In genomic region chr11:44730775-44731174, GRCh38 we compare ENCODE assay signal across 17 cellular contexts. TPM values are rescaled to one million over a fixed set of nuclear protein-coding genes. Genes with fewer than 3 reads are reported as not detected.
"Had no signal": no experiment of that assay in that cellular context is flagged by ENCODE, and none has a peak within 500 bp of the region (broad histone marks: within the 10 kb centered on the region; RNA-seq: fewer than 3 reads in every experiment).

No MANE protein-coding gene starts in this region.

- H3K9me3 Mint-ChIP-seq: activated B cell treated with CpG ODN at 0.5 μM for 24 hours; activated naive CD4-positive, alpha-beta T cell treated with anti-CD3 and anti-CD28 coated beads for 36 hours; activated naive CD8-positive, alpha-beta T cell treated with anti-CD3 and anti-CD28 coated beads, Interleukin-2, amount 10 ng/mL, durations not matched to agents 7 days and 5 days; activated T-cell treated with anti-CD3 and anti-CD28 coated beads, Interleukin-2, amount 50 U/mL, for 24 hours; neural progenitor cell; T-helper 1 cell treated with Interleukin-12 subunit alpha and Interleukin-12 subunit beta and Interleukin-4 antibody, amounts not matched to agents 30 μg/mL and 1 μg/mL, for 36 hours had no signal

- H3K27ac Mint-ChIP-seq: activated B cell treated with CpG ODN at 0.5 μM for 24 hours; activated CD4-positive, alpha-beta T cell treated with anti-CD3 and anti-CD28 coated beads for 36 hours; activated naive CD4-positive, alpha-beta T cell treated with anti-CD3 and anti-CD28 coated beads for 36 hours; activated naive CD8-positive, alpha-beta T cell treated with anti-CD3 and anti-CD28 coated beads, Interleukin-2, amount 10 ng/mL, durations not matched to agents 7 days and 5 days; activated T-cell treated with anti-CD3 and anti-CD28 coated beads, Interleukin-2, amount 50 U/mL, for 24 hours; T-helper 1 cell treated with Interleukin-12 subunit alpha and Interleukin-12 subunit beta and Interleukin-4 antibody, amounts not matched to agents 30 μg/mL and 1 μg/mL, for 36 hours had no signal

- H3K4me3 Mint-ChIP-seq: activated B cell treated with CpG ODN at 0.5 μM for 24 hours; activated CD4-positive, alpha-beta T cell treated with anti-CD3 and anti-CD28 coated beads for 36 hours; activated naive CD4-positive, alpha-beta T cell treated with anti-CD3 and anti-CD28 coated beads for 36 hours; activated naive CD8-positive, alpha-beta T cell treated with anti-CD3 and anti-CD28 coated beads, Interleukin-2, amount 10 ng/mL, durations not matched to agents 7 days and 5 days; activated T-cell treated with anti-CD3 and anti-CD28 coated beads, Interleukin-2, amount 50 U/mL, for 24 hours; T-helper 1 cell treated with Interleukin-12 subunit alpha and Interleukin-12 subunit beta and Interleukin-4 antibody, amounts not matched to agents 30 μg/mL and 1 μg/mL, for 36 hours had no signal

- H3K4me3 ChIP-seq: neural progenitor cell had no signal

- H3K27ac ChIP-seq: foreskin keratinocyte, neural progenitor cell had no signal

- H3K27me3 ChIP-seq: neural progenitor cell had no signal

- H3K36me3 ChIP-seq: neural progenitor cell had no signal

- H3K36me3 Mint-ChIP-seq: activated naive CD8-positive, alpha-beta T cell treated with anti-CD3 and anti-CD28 coated beads, Interleukin-2, amount 10 ng/mL, durations not matched to agents 7 days and 5 days had no signal

- DNase-seq: activated B cell treated with CpG ODN at 0.5 μM for 24 hours; activated CD4-positive, alpha-beta T cell treated with anti-CD3 and anti-CD28 coated beads for 36 hours; activated CD4-positive, alpha-beta T cell treated with anti-CD3 and anti-CD28 coated beads, Interleukin-2, amount 50 U/mL, for 4 hours; activated CD8-positive, alpha-beta memory T cell treated with anti-CD3 and anti-CD28 coated beads for 24 hours; activated CD8-positive, alpha-beta memory T cell treated with anti-CD3 and anti-CD28 coated beads, Interleukin-2, amount 50 U/mL, for 4 hours; activated naive CD4-positive, alpha-beta T cell treated with anti-CD3 and anti-CD28 coated beads for 36 hours; activated naive CD8-positive, alpha-beta T cell treated with anti-CD3 and anti-CD28 coated beads, Interleukin-2, amount 10 ng/mL, durations not matched to agents 7 days and 5 days; activated T-cell treated with anti-CD3 and anti-CD28 coated beads, Interleukin-2, amount 50 U/mL, for 24 hours; amygdala; foreskin keratinocyte; hippocampal formation; posterior cingulate gyrus; stimulated activated CD4-positive, alpha-beta T cell treated with anti-CD3 and anti-CD28 coated beads, Interleukin-4, amount 100 ng/mL, for 24 hours; stimulated activated naive CD8-positive, alpha-beta T cell treated with anti-CD3 and anti-CD28 coated beads, Interleukin-15, Interleukin-2, amounts not matched to agents 100 U/mL and 50 U/mL, for 24 hours; trophoblast cell had no signal

- ATAC-seq: activated CD4-positive, alpha-beta T cell treated with anti-CD3 and anti-CD28 coated beads for 36 hours; foreskin keratinocyte; stimulated activated naive CD8-positive, alpha-beta T cell treated with anti-CD3 and anti-CD28 coated beads, Interleukin-15, Interleukin-2, amounts not matched to agents 100 U/mL and 50 U/mL, for 24 hours had no signal

- H3K4me1 ChIP-seq: foreskin keratinocyte had no signal

RNA-seq across cellular contexts. Expression of gene TSPAN18, which starts 4.0 kb away (rescaled TPM):
- polyA plus RNA-seq: foreskin keratinocyte had no signal
